In the genomic region with DNA sequence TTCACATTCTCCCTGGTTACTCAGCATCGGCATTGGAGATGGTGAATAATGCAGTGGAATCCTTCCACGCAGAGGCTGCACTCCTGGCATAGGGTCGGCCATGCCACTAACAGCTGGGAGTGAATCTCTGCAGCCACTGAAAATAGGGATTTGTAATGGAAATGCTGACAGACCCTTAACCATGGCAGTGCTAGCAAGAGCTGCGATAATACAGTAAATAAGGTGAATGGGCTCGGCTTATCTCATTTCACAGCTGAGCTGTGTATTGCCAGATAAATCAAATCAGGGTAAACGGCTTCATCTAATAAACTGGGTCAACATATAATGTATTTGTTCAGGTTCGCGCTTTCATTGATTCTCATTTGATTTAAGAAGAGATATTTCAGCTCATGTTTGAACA, we compare ENCODE assay signal across 27 cellular contexts.
"Had no signal": no experiment of that assay in that cellular context is flagged by ENCODE, and none has a peak within 500 bp of the region (broad histone marks: within the 10 kb centered on the region; RNA-seq: fewer than 3 reads in every experiment).

No MANE protein-coding gene starts in this region.

- H3K4me3 ChIP-seq: breast epithelium, colonic mucosa, esophagus muscularis mucosa, gastrocnemius medialis, heart left ventricle, sigmoid colon, smooth muscle cell, transverse colon, uterus had no signal

- H3K27me3 ChIP-seq: colonic mucosa, esophagus muscularis mucosa, gastrocnemius medialis, sigmoid colon, transverse colon, uterus had no signal

- H3K36me3 ChIP-seq: breast epithelium, colonic mucosa, esophagus muscularis mucosa, gastrocnemius medialis, heart left ventricle, sigmoid colon, transverse colon, uterus had no signal

- DNase-seq: activated CD4-positive, alpha-beta T cell treated with anti-CD3 and anti-CD28 coated beads for 36 hours; activated CD4-positive, alpha-beta T cell treated with anti-CD3 and anti-CD28 coated beads, Interleukin-2, amount 50 U/mL, for 4 hours; activated CD8-positive, alpha-beta memory T cell treated with anti-CD3 and anti-CD28 coated beads for 24 hours; activated CD8-positive, alpha-beta memory T cell treated with anti-CD3 and anti-CD28 coated beads, Interleukin-2, amount 50 U/mL, for 4 hours; activated naive CD4-positive, alpha-beta T cell treated with Interleukin-2 at 50 U/mL for 16 hours; activated naive CD8-positive, alpha-beta T cell treated with anti-CD3 and anti-CD28 coated beads, Interleukin-2, amount 10 ng/mL, durations not matched to agents 7 days and 5 days; activated T-cell treated with anti-CD3 and anti-CD28 coated beads, Interleukin-2, amount 50 U/mL, for 24 hours; amniotic stem cell; colonic mucosa; gastrocnemius medialis; heart left ventricle; left colon; occipital lobe; sigmoid colon; stimulated activated CD4-positive, alpha-beta T cell treated with anti-CD3 and anti-CD28 coated beads, Interleukin-2, amount 100 ng/mL, for 48 hours; stimulated activated CD8-positive, alpha-beta memory T cell treated with anti-CD3 and anti-CD28 coated beads, Interleukin-4, amount 100 ng/mL, for 48 hours; stimulated activated naive B cell treated with anti-CD40 and anti-IgM and Interleukin-4, amounts not matched to agents 10 μg/mL and 1 μg/mL and 100 μg/mL, for 72 hours; T-helper 9 cell; transverse colon; uterus had no signal

- H3K36me3 Mint-ChIP-seq: activated naive CD8-positive, alpha-beta T cell treated with anti-CD3 and anti-CD28 coated beads, Interleukin-2, amount 10 ng/mL, durations not matched to agents 7 days and 5 days; memory B cell; stimulated activated naive B cell treated with anti-CD40 and anti-IgM and Interleukin-4, amounts not matched to agents 10 μg/mL and 1 μg/mL and 100 μg/mL, for 72 hours had no signal

- H3K4me1 ChIP-seq: breast epithelium, colonic mucosa, esophagus muscularis mucosa, gastrocnemius medialis, heart left ventricle, sigmoid colon, transverse colon, uterus had no signal

- H3K9me3 ChIP-seq: breast epithelium, colonic mucosa, esophagus muscularis mucosa, gastrocnemius medialis, heart left ventricle, sigmoid colon, transverse colon, uterus had no signal

- H3K27me3 Mint-ChIP-seq: activated naive CD8-positive, alpha-beta T cell treated with anti-CD3 and anti-CD28 coated beads, Interleukin-2, amount 10 ng/mL, durations not matched to agents 7 days and 5 days; activated T-cell treated with anti-CD3 and anti-CD28 coated beads, Interleukin-2, amount 50 U/mL, for 24 hours had no signal

- H3K9me3 Mint-ChIP-seq: activated naive CD8-positive, alpha-beta T cell treated with anti-CD3 and anti-CD28 coated beads, Interleukin-2, amount 10 ng/mL, durations not matched to agents 7 days and 5 days; activated T-cell treated with anti-CD3 and anti-CD28 coated beads, Interleukin-2, amount 50 U/mL, for 24 hours; central memory CD8-positive, alpha-beta T cell; nephron had no signal

- H3K4me1 Mint-ChIP-seq: activated CD4-positive, alpha-beta T cell treated with anti-CD3 and anti-CD28 coated beads for 36 hours; central memory CD8-positive, alpha-beta T cell; memory B cell; nephron; stimulated activated naive B cell treated with anti-CD40 and anti-IgM and Interleukin-4, amounts not matched to agents 10 μg/mL and 1 μg/mL and 100 μg/mL, for 72 hours had no signal

- ATAC-seq: activated CD4-positive, alpha-beta T cell treated with anti-CD3 and anti-CD28 coated beads for 36 hours; gastrocnemius medialis; heart left ventricle; left colon; stimulated activated naive B cell treated with anti-CD40 and anti-IgM and Interleukin-4, amounts not matched to agents 10 μg/mL and 1 μg/mL and 100 μg/mL, for 72 hours had no signal

- H3K4me3 Mint-ChIP-seq: activated CD4-positive, alpha-beta T cell treated with anti-CD3 and anti-CD28 coated beads for 36 hours; activated naive CD8-positive, alpha-beta T cell treated with anti-CD3 and anti-CD28 coated beads, Interleukin-2, amount 10 ng/mL, durations not matched to agents 7 days and 5 days; activated T-cell treated with anti-CD3 and anti-CD28 coated beads, Interleukin-2, amount 50 U/mL, for 24 hours; central memory CD8-positive, alpha-beta T cell; memory B cell; nephron; stimulated activated naive B cell treated with anti-CD40 and anti-IgM and Interleukin-4, amounts not matched to agents 10 μg/mL and 1 μg/mL and 100 μg/mL, for 72 hours; WTC11 had no signal

- H3K27ac Mint-ChIP-seq: activated CD4-positive, alpha-beta T cell treated with anti-CD3 and anti-CD28 coated beads for 36 hours; activated naive CD8-positive, alpha-beta T cell treated with anti-CD3 and anti-CD28 coated beads, Interleukin-2, amount 10 ng/mL, durations not matched to agents 7 days and 5 days; activated T-cell treated with anti-CD3 and anti-CD28 coated beads, Interleukin-2, amount 50 U/mL, for 24 hours; memory B cell; nephron; stimulated activated naive B cell treated with anti-CD40 and anti-IgM and Interleukin-4, amounts not matched to agents 10 μg/mL and 1 μg/mL and 100 μg/mL, for 72 hours; WTC11 had no signal

- H3K27ac ChIP-seq: breast epithelium, colonic mucosa, esophagus muscularis mucosa, gastrocnemius medialis, heart left ventricle, sigmoid colon, transverse colon, uterus had no signal
